10 cellular contexts compared by ENCODE assay signal in genomic region chr20:38872491-38873049, GRCh38. TPM values are rescaled to one million over a fixed set of nuclear protein-coding genes. Genes with fewer than 3 reads are reported as not detected.
A peak's percentile ranks its signal among the peaks of the same experiment; 100 is the strongest.
DNase-seq lines count a peak whose midpoint lies in the region; ATAC-seq and TF ChIP-seq lines count a peak whose summit lies in the region.
"Had no signal": no experiment of that assay in that cellular context is flagged by ENCODE, and none has a peak within 500 bp of the region (broad histone marks: within the 10 kb centered on the region; RNA-seq: fewer than 3 reads in every experiment).

No MANE protein-coding gene starts in this region.

- no peak overlapping the region for H2BK5ac ChIP-seq in IMR-90 (ENCODE audit: low read depth, low read length, poor library complexity, severe bottlenecking)

- TF ChIP-seq EP300 in sigmoid colon (IDR thresholded peaks at IDR 0.05) = no peak

- TF ChIP-seq POLR2A in IMR-90 (IDR thresholded peaks at IDR 0.05; ENCODE audit: low read depth, low read length) (no peak), sigmoid colon (IDR thresholded peaks at IDR 0.05) (no peak)

- dilution Hi-C loops in IMR-90 (cut with HindIII; ENCODE audit: low sequenced_read_pairs, unreplicated experiment) = no loop called here

- H4K5ac ChIP-seq in IMR-90 (ENCODE audit: low read depth, low read length) = no peak overlapping the region

- H3K36me3 Mint-ChIP-seq in activated CD8-positive, alpha-beta memory T cell treated with anti-CD3 and anti-CD28 coated beads, Interleukin-2, amount 10 ng/mL, durations not matched to agents 7 days and 5 days = peaks cover 18% of the 10 kb centered on the region
- peaks cover 24% of the 10 kb centered on the region for H3K36me3 Mint-ChIP-seq in activated naive CD8-positive, alpha-beta T cell treated with anti-CD3 and anti-CD28 coated beads, Interleukin-2, amount 50 U/mL, for 24 hours (ENCODE audit: low read depth)
- H3K36me3 Mint-ChIP-seq in stimulated activated naive B cell treated with anti-CD40 and anti-IgM and Interleukin-4, amounts not matched to agents 10 μg/mL and 1 μg/mL and 100 μg/mL, for 72 hours = peaks cover 28 to 39% of the 10 kb centered on the region in 2 donors

- H3K4me3 ChIP-seq in IMR-90 (ENCODE audit: insufficient read depth, low read depth, low read length) (no peak overlapping the region), sigmoid colon (no peak overlapping the region)
- H3K4me3 ChIP-seq: tibial artery had no signal

- H3K9me1 ChIP-seq in IMR-90 (ENCODE audit: insufficient read depth, low read length) = no peaks in the 10 kb centered on the region

- CTCF ChIA-PET in activated CD8-positive, alpha-beta memory T cell treated with anti-CD3 and anti-CD28 coated beads, Interleukin-2, amount 10 ng/mL, durations not matched to agents 7 days and 5 days (lab: Charles Lee) = interaction anchor here (0.7 to 4.0 kb wide), 15 partner anchors 10 to 177 kb away, joined by 3 to 28 read pairs (median 3); partner anchors contain the start of gene PPP1R16B
- CTCF ChIA-PET in IMR-90 (lab: Yijun Ruan, JAX) = no interaction called here

- no peak overlapping the region for H2BK15ac ChIP-seq in IMR-90 (ENCODE audit: low read depth, low read length)

- H3K27ac Mint-ChIP-seq in activated CD8-positive, alpha-beta memory T cell treated with anti-CD3 and anti-CD28 coated beads, Interleukin-2, amount 10 ng/mL, durations not matched to agents 7 days and 5 days = peak overlapping the region; percentile 90
- peak overlapping the region; percentile 100 for H3K27ac Mint-ChIP-seq in activated naive CD8-positive, alpha-beta T cell treated with anti-CD3 and anti-CD28 coated beads, Interleukin-2, amount 50 U/mL, for 24 hours
- peak overlapping the region; percentile 98 for H3K27ac Mint-ChIP-seq in stimulated activated naive B cell treated with anti-CD40 and anti-IgM and Interleukin-4, amounts not matched to agents 10 μg/mL and 1 μg/mL and 100 μg/mL, for 72 hours

- peaks cover 12% of the 10 kb centered on the region for H3K27me3 ChIP-seq in IMR-90 (ENCODE audit: control insufficient read depth, insufficient read depth, low read length)
- H3K27me3 ChIP-seq in sigmoid colon = peaks cover 0 to 15% (median 0%) of the 10 kb centered on the region in 3 donors

- H3K4me1 Mint-ChIP-seq in activated CD8-positive, alpha-beta memory T cell treated with anti-CD3 and anti-CD28 coated beads, Interleukin-2, amount 10 ng/mL, durations not matched to agents 7 days and 5 days = peaks cover 88% of the 10 kb centered on the region
- peaks cover 91% of the 10 kb centered on the region for H3K4me1 Mint-ChIP-seq in activated naive CD8-positive, alpha-beta T cell treated with anti-CD3 and anti-CD28 coated beads, Interleukin-2, amount 50 U/mL, for 24 hours
- H3K4me1 Mint-ChIP-seq in stimulated activated naive B cell treated with anti-CD40 and anti-IgM and Interleukin-4, amounts not matched to agents 10 μg/mL and 1 μg/mL and 100 μg/mL, for 72 hours = peaks cover 66 to 86% of the 10 kb centered on the region in 2 donors

- H3K9ac ChIP-seq in IMR-90 (ENCODE audit: low read depth, low read length) = no peak overlapping the region

- H3K56ac ChIP-seq in IMR-90 (ENCODE audit: extremely low read depth, insufficient read depth, low read length) = no peak overlapping the region

- POLR2A ChIA-PET in IMR-90 (lab: Charles Lee; ENCODE audit: unreplicated experiment) = no interaction called here

- TF ChIP-seq CTCF in IMR-90 (conservative IDR thresholded peaks at IDR 0.05; ENCODE audit: low read depth, low read length) (no peak), sigmoid colon (IDR thresholded peaks at IDR 0.05) (no peak)

- H3K23ac ChIP-seq in IMR-90 (ENCODE audit: low read depth, low read length) = no peak overlapping the region

- no peaks in the 10 kb centered on the region for H3K27me3 Mint-ChIP-seq in activated CD8-positive, alpha-beta memory T cell treated with anti-CD3 and anti-CD28 coated beads, Interleukin-2, amount 10 ng/mL, durations not matched to agents 7 days and 5 days
- H3K27me3 Mint-ChIP-seq in activated naive CD8-positive, alpha-beta T cell treated with anti-CD3 and anti-CD28 coated beads, Interleukin-2, amount 50 U/mL, for 24 hours = peaks cover 2% of the 10 kb centered on the region
- no peaks in the 10 kb centered on the region for H3K27me3 Mint-ChIP-seq in stimulated activated naive B cell treated with anti-CD40 and anti-IgM and Interleukin-4, amounts not matched to agents 10 μg/mL and 1 μg/mL and 100 μg/mL, for 72 hours

- H3K4ac ChIP-seq in IMR-90 (ENCODE audit: low read depth, low read length) = no peak overlapping the region

- H3K36me3 ChIP-seq in IMR-90 (ENCODE audit: control insufficient read depth, insufficient read depth, low read length) (no peaks in the 10 kb centered on the region), sigmoid colon (no peaks in the 10 kb centered on the region)
- H3K36me3 ChIP-seq: tibial artery had no signal

- 85% methylated on average over 7 of the region's 15 CpGs; no CpG with 5 or more reads in 1 of the 2 experiments for WGBS in IMR-90 (ENCODE audit: extremely low coverage in 2 of 2, insufficient read length in 1 of 2), 2 experiments
- WGBS in sigmoid colon, 2 donors = 72 to 76% methylated on average over 15 of the region's 15 CpGs

- no peaks in the 10 kb centered on the region for H3K9me3 Mint-ChIP-seq in activated CD8-positive, alpha-beta memory T cell treated with anti-CD3 and anti-CD28 coated beads, Interleukin-2, amount 10 ng/mL, durations not matched to agents 7 days and 5 days (ENCODE audit: low read depth)
- no peaks in the 10 kb centered on the region for H3K9me3 Mint-ChIP-seq in activated naive CD8-positive, alpha-beta T cell treated with anti-CD3 and anti-CD28 coated beads, Interleukin-2, amount 50 U/mL, for 24 hours
- no peaks in the 10 kb centered on the region for H3K9me3 Mint-ChIP-seq in stimulated activated naive B cell treated with anti-CD40 and anti-IgM and Interleukin-4, amounts not matched to agents 10 μg/mL and 1 μg/mL and 100 μg/mL, for 72 hours

- no peaks in the 10 kb centered on the region for H4K20me1 ChIP-seq in IMR-90 (ENCODE audit: insufficient read depth, low read length)

- H3K79me1 ChIP-seq in IMR-90 (ENCODE audit: low read depth in 1 of 2, low read length in 2 of 2) = no peaks in the 10 kb centered on the region

- no peak overlapping the region for H2BK20ac ChIP-seq in IMR-90 (ENCODE audit: low read depth, low read length)

- intact Hi-C loops in IMR-90 (cut with micrococcal nuclease) (no loop called here), sigmoid colon (cut with DNase I) (no loop called here)

- H2AK5ac ChIP-seq in IMR-90 (ENCODE audit: low read depth, low read length) = no peak overlapping the region

- in situ Hi-C loops in IMR-90 (cut with MboI; ENCODE audit: low sequenced_read_pairs) = no loop called here

- no TSS peak for BruUV-seq in IMR-90 (replicated peaks; lab: Mats Ljungman, UMichigan)

- no peak overlapping the region for H3K14ac ChIP-seq in IMR-90 (replicated peaks; ENCODE audit: low read depth, low read length)

- H2AFZ ChIP-seq in IMR-90 (replicated peaks; ENCODE audit: low read length, poor library complexity) = peak overlapping the region; percentile 23

- no peak overlapping the region for H3K18ac ChIP-seq in IMR-90 (ENCODE audit: low read depth, low read length)

- H3K27ac ChIP-seq in IMR-90 (ENCODE audit: insufficient read depth, low read length) (no peak overlapping the region), sigmoid colon (no peak overlapping the region)
- H3K27ac ChIP-seq: tibial artery had no signal

- no peak overlapping the region for H4K91ac ChIP-seq in IMR-90 (ENCODE audit: insufficient read depth, low read depth, low read length)

- TF ChIP-seq RAD21 in IMR-90 (IDR thresholded peaks at IDR 0.05; ENCODE audit: low read length) = no peak

- H2AK9ac ChIP-seq in IMR-90 (replicated peaks; ENCODE audit: low read depth, low read length, poor library complexity) = no peak overlapping the region

- H3K9me3 ChIP-seq in IMR-90 (ENCODE audit: control insufficient read depth, insufficient read depth, low read length) (no peaks in the 10 kb centered on the region), sigmoid colon (no peaks in the 10 kb centered on the region)

- peak overlapping the region; percentile 71 for H3K4me3 Mint-ChIP-seq in activated CD8-positive, alpha-beta memory T cell treated with anti-CD3 and anti-CD28 coated beads, Interleukin-2, amount 10 ng/mL, durations not matched to agents 7 days and 5 days
- peak overlapping the region; percentile 73 for H3K4me3 Mint-ChIP-seq in activated naive CD8-positive, alpha-beta T cell treated with anti-CD3 and anti-CD28 coated beads, Interleukin-2, amount 50 U/mL, for 24 hours
- peak overlapping the region; percentile 66 to 75 for H3K4me3 Mint-ChIP-seq in stimulated activated naive B cell treated with anti-CD40 and anti-IgM and Interleukin-4, amounts not matched to agents 10 μg/mL and 1 μg/mL and 100 μg/mL, for 72 hours

- no peak overlapping the region for H4K8ac ChIP-seq in IMR-90 (ENCODE audit: low read depth in 2 of 2, low read length in 2 of 2)

- no peaks in the 10 kb centered on the region for H3K4me1 ChIP-seq in IMR-90 (ENCODE audit: control insufficient read depth, insufficient read depth, low read length)
- H3K4me1 ChIP-seq in sigmoid colon = no peaks in the 10 kb centered on the region
- H3K4me1 ChIP-seq: tibial artery had no signal

- no peak for DNase-seq in activated CD8-positive, alpha-beta memory T cell treated with anti-CD3 and anti-CD28 coated beads, Interleukin-2, amount 10 ng/mL, durations not matched to agents 7 days and 5 days
- DNase-seq in activated CD8-positive, alpha-beta memory T cell treated with anti-CD3 and anti-CD28 coated beads for 24 hours = no peak
- DNase-seq in IMR-90 = no peak
- DNase-seq in activated naive CD8-positive, alpha-beta T cell treated with anti-CD3 and anti-CD28 coated beads, Interleukin-2, amount 50 U/mL, for 24 hours = no peak
- DNase-seq in stimulated activated naive B cell treated with anti-CD40 and anti-IgM and Interleukin-4, amounts not matched to agents 10 μg/mL and 1 μg/mL and 100 μg/mL, for 72 hours = no peak
- no peak for DNase-seq in sigmoid colon
- DNase-seq: SHP77 had no signal

- H3K4me2 ChIP-seq in IMR-90 (ENCODE audit: low read depth, low read length) = no peak overlapping the region

- ATAC-seq in activated CD8-positive, alpha-beta memory T cell treated with anti-CD3 and anti-CD28 coated beads, Interleukin-2, amount 10 ng/mL, durations not matched to agents 7 days and 5 days = peak; percentile 7
- ATAC-seq in IMR-90 (ENCODE audit: low read depth) (no peak), GM21447 (IDR thresholded peaks at IDR 0.05; ENCODE audit: unreplicated experiment) (no peak), HG03354 (IDR thresholded peaks at IDR 0.05; ENCODE audit: poor library complexity, severe bottlenecking, unreplicated experiment) (no peak)
- ATAC-seq in activated naive CD8-positive, alpha-beta T cell treated with anti-CD3 and anti-CD28 coated beads, Interleukin-2, amount 50 U/mL, for 24 hours = no peak
- ATAC-seq in stimulated activated naive B cell treated with anti-CD40 and anti-IgM and Interleukin-4, amounts not matched to agents 10 μg/mL and 1 μg/mL and 100 μg/mL, for 72 hours (replicated peaks) = no peak

- no peak overlapping the region for H2BK120ac ChIP-seq in IMR-90 (ENCODE audit: low read depth, low read length)

RNA-seq across cellular contexts. Expression of gene FAM83D, which starts 53.6 kb away (rescaled TPM):
- total RNA-seq in activated CD8-positive, alpha-beta memory T cell treated with anti-CD3 and anti-CD28 coated beads, Interleukin-2, amount 10 ng/mL, durations not matched to agents 7 days and 5 days = 10 to 100 TPM; 23.1 to 28.4 TPM
- total RNA-seq in IMR-90 (2012; rRNA removed) (20.4 and 23.1 TPM in 2 replicates), sigmoid colon (100 to 1,000 TPM in 1 of 4 donors, 10 to 100 TPM in 3; 14.3 to 291 (median 57.8) TPM)
- polyA plus RNA-seq in IMR-90 (2012; rRNA removed) (26.4 and 29.6 TPM in 2 replicates), sigmoid colon (10 to 100 TPM in 1 of 3 donors, 1 to 10 TPM in 2; 1.2 to 14.9 (median 4.9) TPM)
- 19.3 and 28.9 TPM in 2 replicates for polyA plus RNA-seq in IMR-90 (2012; cell fraction: cytosol; rRNA removed)
- polyA plus RNA-seq in IMR-90 (2012; cell fraction: nucleus; rRNA removed; ENCODE audit: low replicate concordance) = 15.9 and 19.1 TPM in 2 replicates
